ENCODE assay signal across 8 cellular contexts in genomic region chr3:186784820-186785516, GRCh38. TPM values are rescaled to one million over a fixed set of nuclear protein-coding genes. Genes with fewer than 3 reads are reported as not detected.
A peak's percentile ranks its signal among the peaks of the same experiment; 100 is the strongest.
DNase-seq lines count a peak whose midpoint lies in the region; ATAC-seq and TF ChIP-seq lines count a peak whose summit lies in the region.

No MANE protein-coding gene starts in this region.

- peak overlapping the region; percentile 87 to 91 for H3K4me3 ChIP-seq in left lung

- CTCF ChIA-PET in activated naive CD4-positive, alpha-beta T cell treated with anti-CD3 and anti-CD28 coated beads, Interleukin-2, amount 10 ng/mL, durations not matched to agents 7 days and 5 days (lab: Charles Lee) = interaction anchor here (0.6 to 3.3 kb wide), 3 partner anchors 12 to 372 kb away, joined by 3 to 20 read pairs (median 4); no protein-coding TSS in a partner anchor

- H3K27ac ChIP-seq in left lung = peak overlapping the region in 1 of 2 donors; percentile 98

- peaks cover 58% of the 10 kb centered on the region for H3K4me1 Mint-ChIP-seq in activated naive CD4-positive, alpha-beta T cell treated with anti-CD3 and anti-CD28 coated beads, Interleukin-2, amount 10 ng/mL, durations not matched to agents 7 days and 5 days
- peaks cover 55% of the 10 kb centered on the region for H3K4me1 Mint-ChIP-seq in activated naive CD8-positive, alpha-beta T cell treated with anti-CD3 and anti-CD28 coated beads for 36 hours
- H3K4me1 Mint-ChIP-seq in type B pancreatic cell (ENCODE audit: unreplicated experiment) = peaks cover 30% of the 10 kb centered on the region

- TF ChIP-seq CTCF in left lung (IDR thresholded peaks at IDR 0.05) = no peak
- TF ChIP-seq CTCF in type B pancreatic cell (conservative IDR thresholded peaks at IDR 0.05) = no peak

- peaks cover 10% of the 10 kb centered on the region for H3K27me3 Mint-ChIP-seq in activated naive CD4-positive, alpha-beta T cell treated with anti-CD3 and anti-CD28 coated beads, Interleukin-2, amount 10 ng/mL, durations not matched to agents 7 days and 5 days
- H3K27me3 Mint-ChIP-seq in activated naive CD8-positive, alpha-beta T cell treated with anti-CD3 and anti-CD28 coated beads for 36 hours = peaks cover 38% of the 10 kb centered on the region
- peaks cover 5% of the 10 kb centered on the region for H3K27me3 Mint-ChIP-seq in type B pancreatic cell

- H3K9me3 ChIP-seq in left lung = no peaks in the 10 kb centered on the region

- peak overlapping the region; percentile 93 for H3K4me3 Mint-ChIP-seq in activated naive CD4-positive, alpha-beta T cell treated with anti-CD3 and anti-CD28 coated beads, Interleukin-2, amount 10 ng/mL, durations not matched to agents 7 days and 5 days
- peak overlapping the region; percentile 100 for H3K4me3 Mint-ChIP-seq in activated naive CD8-positive, alpha-beta T cell treated with anti-CD3 and anti-CD28 coated beads for 36 hours
- H3K4me3 Mint-ChIP-seq in type B pancreatic cell = peak overlapping the region; percentile 99

- no peaks in the 10 kb centered on the region for H3K27me3 ChIP-seq in left lung

- ATAC-seq in left lung (no peak), GM21619 (IDR thresholded peaks at IDR 0.05; ENCODE audit: unreplicated experiment) (no peak)

- DNase-seq in activated naive CD4-positive, alpha-beta T cell treated with anti-CD3 and anti-CD28 coated beads, Interleukin-2, amount 10 ng/mL, durations not matched to agents 7 days and 5 days = no peak
- no peak for DNase-seq in activated naive CD4-positive, alpha-beta T cell (lab: John Stamatoyannopoulos, UW)
- DNase-seq in activated naive CD8-positive, alpha-beta T cell treated with anti-CD3 and anti-CD28 coated beads for 36 hours = no peak
- no peak for DNase-seq in left lung
- no peak for DNase-seq in type B pancreatic cell (ENCODE audit: extremely low spot score, unreplicated experiment)
- no peak for DNase-seq in KG1 (lab: John Stamatoyannopoulos, UW)
- DNase-seq in C1 segment of cervical spinal cord (lab: John Stamatoyannopoulos, UW) = no peak

- no peaks in the 10 kb centered on the region for H3K9me3 Mint-ChIP-seq in activated naive CD4-positive, alpha-beta T cell treated with anti-CD3 and anti-CD28 coated beads, Interleukin-2, amount 10 ng/mL, durations not matched to agents 7 days and 5 days
- peaks cover 2% of the 10 kb centered on the region for H3K9me3 Mint-ChIP-seq in activated naive CD8-positive, alpha-beta T cell treated with anti-CD3 and anti-CD28 coated beads for 36 hours
- H3K9me3 Mint-ChIP-seq in type B pancreatic cell = no peaks in the 10 kb centered on the region

- peaks cover 9 to 60% of the 10 kb centered on the region in 2 donors for H3K36me3 ChIP-seq in left lung

- peaks cover 63% of the 10 kb centered on the region for H3K36me3 Mint-ChIP-seq in activated naive CD4-positive, alpha-beta T cell treated with anti-CD3 and anti-CD28 coated beads, Interleukin-2, amount 10 ng/mL, durations not matched to agents 7 days and 5 days
- peaks cover 69% of the 10 kb centered on the region for H3K36me3 Mint-ChIP-seq in activated naive CD8-positive, alpha-beta T cell treated with anti-CD3 and anti-CD28 coated beads for 36 hours
- H3K36me3 Mint-ChIP-seq in type B pancreatic cell = peaks cover 54% of the 10 kb centered on the region

- peak overlapping the region; percentile 97 for H3K27ac Mint-ChIP-seq in activated naive CD4-positive, alpha-beta T cell treated with anti-CD3 and anti-CD28 coated beads, Interleukin-2, amount 10 ng/mL, durations not matched to agents 7 days and 5 days
- H3K27ac Mint-ChIP-seq in activated naive CD8-positive, alpha-beta T cell treated with anti-CD3 and anti-CD28 coated beads for 36 hours = peak overlapping the region; percentile 100
- H3K27ac Mint-ChIP-seq in type B pancreatic cell = peak overlapping the region; percentile 98

- peaks cover 20 to 62% of the 10 kb centered on the region in 2 donors for H3K4me1 ChIP-seq in left lung

- intact Hi-C loops in left lung (cut with DNase I) = no loop called here

RNA-seq across cellular contexts. Expression of gene EIF4A2, which starts 1.6 kb away (rescaled TPM):
- total RNA-seq in activated naive CD8-positive, alpha-beta T cell treated with anti-CD3 and anti-CD28 coated beads for 36 hours = 100 to 1,000 TPM; 446 to 480 TPM
- 100 to 1,000 TPM; 344 to 435 TPM for total RNA-seq in left lung
- 477 and 480 TPM in 2 replicates for total RNA-seq in type B pancreatic cell (ENCODE audit: low replicate concordance)

RNA-seq across cellular contexts. Expression of gene RFC4, which starts 21.3 kb away (rescaled TPM):
- total RNA-seq in activated naive CD8-positive, alpha-beta T cell treated with anti-CD3 and anti-CD28 coated beads for 36 hours = 100 to 1,000 TPM; 121 to 136 TPM
- 10 to 100 TPM; 12.9 to 21.1 TPM for total RNA-seq in left lung
- 33.6 and 64.2 TPM in 2 replicates for total RNA-seq in type B pancreatic cell (ENCODE audit: low replicate concordance)

RNA-seq across cellular contexts. Expression of gene ADIPOQ, which starts 57.5 kb away (rescaled TPM):
- not detected for total RNA-seq in activated naive CD8-positive, alpha-beta T cell treated with anti-CD3 and anti-CD28 coated beads for 36 hours
- not detected for total RNA-seq in left lung
- total RNA-seq in type B pancreatic cell (ENCODE audit: low replicate concordance) = not detected in 2 replicates
